29 cellular contexts compared by ENCODE assay signal in genomic region chr10:21034241-21034640, GRCh38.
"Had no signal": no experiment of that assay in that cellular context is flagged by ENCODE, and none has a peak within 500 bp of the region (broad histone marks: within the 10 kb centered on the region; RNA-seq: fewer than 3 reads in every experiment).

No MANE protein-coding gene starts in this region.

- H3K27me3 Mint-ChIP-seq: stimulated activated memory B cell treated with anti-CD40 and anti-IgM and Interleukin-4, amounts not matched to agents 10 μg/mL and 1 μg/mL and 100 μg/mL, for 72 hours; stimulated activated naive CD8-positive, alpha-beta T cell treated with anti-CD3 and anti-CD28 coated beads, Interleukin-15, amount 100 ng/mL, for 72 hours; stimulated activated naive CD8-positive, alpha-beta T cell treated with anti-CD3 and anti-CD28 coated beads, Interleukin-15, Interleukin-2, amounts not matched to agents 100 ng/mL and 50 ng/mL, for 24 hours; type B pancreatic cell had no signal

- H3K9me3 ChIP-seq: stomach, suprapubic skin, testis, thoracic aorta, thyroid gland, tibial artery, transverse colon, upper lobe of left lung, upper lobe of right lung, uterus, vagina had no signal

- H3K4me3 ChIP-seq: stomach, suprapubic skin, testis, thoracic aorta, thyroid gland, tibial artery, tibial nerve, transverse colon, upper lobe of left lung, upper lobe of right lung, uterus, vagina had no signal

- ATAC-seq: stimulated activated effector memory CD8-positive, alpha-beta T cell treated with anti-CD3 and anti-CD28 coated beads, Interleukin-12 subunit alpha, Interleukin-12 subunit beta, amount 100 ng/mL, for 72 hours; stimulated activated memory B cell treated with anti-CD40 and anti-IgM and Interleukin-4, amounts not matched to agents 10 μg/mL and 1 μg/mL and 100 μg/mL, for 72 hours; stimulated activated naive B cell treated with anti-CD40 and anti-IgM and Interleukin-4, amounts not matched to agents 10 μg/mL and 1 μg/mL and 100 μg/mL, for 72 hours; stimulated activated naive CD8-positive, alpha-beta T cell treated with anti-CD3 and anti-CD28 coated beads, Interleukin-15, amount 100 ng/mL, for 72 hours; stimulated activated naive CD8-positive, alpha-beta T cell treated with anti-CD3 and anti-CD28 coated beads, Interleukin-15, Interleukin-2, amounts not matched to agents 100 U/mL and 50 U/mL, for 24 hours; upper lobe of right lung had no signal

- H3K4me1 Mint-ChIP-seq: stimulated activated effector memory CD8-positive, alpha-beta T cell treated with anti-CD3 and anti-CD28 coated beads, Interleukin-12 subunit alpha, Interleukin-12 subunit beta, amount 100 ng/mL, for 72 hours; stimulated activated memory B cell treated with anti-CD40 and anti-IgM and Interleukin-4, amounts not matched to agents 10 μg/mL and 1 μg/mL and 100 μg/mL, for 72 hours; stimulated activated naive B cell treated with anti-CD40 and anti-IgM and Interleukin-4, amounts not matched to agents 10 μg/mL and 1 μg/mL and 100 μg/mL, for 72 hours; stimulated activated naive CD8-positive, alpha-beta T cell treated with anti-CD3 and anti-CD28 coated beads, Interleukin-15, amount 100 ng/mL, for 72 hours had no signal

- FAIRE-seq: urothelium cell line had no signal

- H3K27ac Mint-ChIP-seq: stimulated activated effector memory CD8-positive, alpha-beta T cell treated with anti-CD3 and anti-CD28 coated beads, Interleukin-12 subunit alpha, Interleukin-12 subunit beta, amount 100 ng/mL, for 72 hours; stimulated activated memory B cell treated with anti-CD40 and anti-IgM and Interleukin-4, amounts not matched to agents 10 μg/mL and 1 μg/mL and 100 μg/mL, for 72 hours; stimulated activated naive B cell treated with anti-CD40 and anti-IgM and Interleukin-4, amounts not matched to agents 10 μg/mL and 1 μg/mL and 100 μg/mL, for 72 hours; stimulated activated naive CD8-positive, alpha-beta T cell treated with anti-CD3 and anti-CD28 coated beads, Interleukin-15, amount 100 ng/mL, for 72 hours; stimulated activated naive CD8-positive, alpha-beta T cell treated with anti-CD3 and anti-CD28 coated beads, Interleukin-15, Interleukin-2, amounts not matched to agents 100 ng/mL and 50 ng/mL, for 24 hours; type B pancreatic cell had no signal

- H3K36me3 ChIP-seq: stomach, suprapubic skin, thoracic aorta, thyroid gland, tibial artery, tibial nerve, transverse colon, upper lobe of left lung, upper lobe of right lung, uterus, vagina had no signal

- H3K27ac ChIP-seq: stomach, suprapubic skin, testis, thoracic aorta, thyroid gland, tibial artery, tibial nerve, transverse colon, upper lobe of left lung, upper lobe of right lung, uterus, vagina had no signal

- DNase-seq: stimulated activated CD4-positive, alpha-beta T cell treated with anti-CD3 and anti-CD28 coated beads, Interleukin-2, amount 100 ng/mL, for 48 hours; stimulated activated CD4-positive, alpha-beta T cell treated with anti-CD3 and anti-CD28 coated beads, Interleukin-4, amount 100 ng/mL, for 1 hour; stimulated activated CD4-positive, alpha-beta T cell treated with anti-CD3 and anti-CD28 coated beads, Interleukin-4, amount 100 ng/mL, for 24 hours; stimulated activated CD4-positive, alpha-beta T cell treated with anti-CD3 and anti-CD28 coated beads, Interleukin-4, amount 100 ng/mL, for 4 hours; stimulated activated CD8-positive, alpha-beta memory T cell treated with anti-CD3 and anti-CD28 coated beads, Interleukin-4, amount 100 ng/mL, for 48 hours; stimulated activated naive B cell treated with anti-CD40 and anti-IgM and Interleukin-4, amounts not matched to agents 10 μg/mL and 1 μg/mL and 100 μg/mL, for 72 hours; stimulated activated naive CD4-positive, alpha-beta T cell; stimulated activated naive CD4-positive, alpha-beta T cell treated with Interleukin-2 at 50 U/mL for 16 hours; stimulated activated naive CD8-positive, alpha-beta T cell treated with anti-CD3 and anti-CD28 coated beads, Interleukin-15, amount 100 ng/mL, for 72 hours; stimulated activated naive CD8-positive, alpha-beta T cell treated with anti-CD3 and anti-CD28 coated beads, Interleukin-15, Interleukin-2, amounts not matched to agents 100 U/mL and 50 U/mL, for 24 hours; stomach; substantia nigra; testis; tibial artery; transverse colon; trophoblast cell; upper lobe of left lung; upper lobe of right lung; uterus had no signal

- H3K27me3 ChIP-seq: stomach, suprapubic skin, testis, thyroid gland, tibial artery, tibial nerve, transverse colon, upper lobe of left lung, upper lobe of right lung, uterus, vagina had no signal

- H3K4me3 Mint-ChIP-seq: stimulated activated effector memory CD8-positive, alpha-beta T cell treated with anti-CD3 and anti-CD28 coated beads, Interleukin-12 subunit alpha, Interleukin-12 subunit beta, amount 100 ng/mL, for 72 hours; stimulated activated memory B cell treated with anti-CD40 and anti-IgM and Interleukin-4, amounts not matched to agents 10 μg/mL and 1 μg/mL and 100 μg/mL, for 72 hours; stimulated activated naive B cell treated with anti-CD40 and anti-IgM and Interleukin-4, amounts not matched to agents 10 μg/mL and 1 μg/mL and 100 μg/mL, for 72 hours; stimulated activated naive CD8-positive, alpha-beta T cell treated with anti-CD3 and anti-CD28 coated beads, Interleukin-15, amount 100 ng/mL, for 72 hours; stimulated activated naive CD8-positive, alpha-beta T cell treated with anti-CD3 and anti-CD28 coated beads, Interleukin-15, Interleukin-2, amounts not matched to agents 100 ng/mL and 50 ng/mL, for 24 hours; type B pancreatic cell had no signal

- H3K36me3 Mint-ChIP-seq: stimulated activated effector memory CD8-positive, alpha-beta T cell treated with anti-CD3 and anti-CD28 coated beads, Interleukin-12 subunit alpha, Interleukin-12 subunit beta, amount 100 ng/mL, for 72 hours; stimulated activated memory B cell treated with anti-CD40 and anti-IgM and Interleukin-4, amounts not matched to agents 10 μg/mL and 1 μg/mL and 100 μg/mL, for 72 hours; stimulated activated naive B cell treated with anti-CD40 and anti-IgM and Interleukin-4, amounts not matched to agents 10 μg/mL and 1 μg/mL and 100 μg/mL, for 72 hours had no signal

- H3K4me1 ChIP-seq: stomach, suprapubic skin, testis, tibial artery, tibial nerve, transverse colon, upper lobe of left lung, upper lobe of right lung, uterus, vagina had no signal
